8 cellular contexts compared by ENCODE assay signal in the genomic region with DNA sequence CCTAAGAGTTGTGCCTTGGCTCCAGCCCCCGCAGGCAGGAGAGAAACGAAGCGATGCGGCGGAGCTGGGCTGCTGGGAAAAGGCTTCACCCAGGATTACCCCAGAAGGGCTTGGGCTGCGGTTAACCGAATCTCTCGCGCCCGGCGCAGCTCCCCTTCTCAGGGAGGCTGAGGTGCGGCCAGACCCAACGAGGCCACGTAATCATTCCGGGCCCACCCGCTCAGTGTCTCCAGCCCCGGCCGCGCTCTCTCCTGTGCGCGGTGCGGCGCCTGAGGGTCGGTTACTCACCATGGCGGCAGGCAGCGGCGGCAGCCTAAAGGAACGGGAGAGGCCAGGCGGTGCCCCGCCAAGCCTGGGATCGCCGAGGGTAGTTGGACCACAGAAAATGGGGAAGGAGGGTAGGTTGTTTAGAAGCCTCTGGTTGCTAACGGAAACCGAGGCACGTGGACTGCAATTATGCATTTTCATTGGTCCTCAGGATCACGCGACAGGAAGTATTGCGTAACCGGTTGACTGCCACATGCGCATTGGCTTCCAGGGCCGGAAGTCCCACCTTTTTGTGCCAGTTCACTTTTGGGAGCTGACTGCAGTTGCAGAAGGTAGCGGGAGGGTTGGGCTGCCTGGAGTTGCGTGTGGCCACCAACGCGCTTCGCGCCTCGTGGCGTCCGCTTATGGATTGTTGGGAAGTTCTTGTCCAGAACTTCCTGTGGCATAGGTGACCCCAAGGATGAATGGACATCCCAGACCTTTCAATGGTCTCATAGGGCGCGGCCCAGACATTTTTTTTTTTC. TPM values are rescaled to one million over a fixed set of nuclear protein-coding genes. Genes with fewer than 3 reads are reported as not detected.
A peak's percentile ranks its signal among the peaks of the same experiment; 100 is the strongest.
DNase-seq lines count a peak whose midpoint lies in the region; ATAC-seq lines count a peak whose summit lies in the region.

A gene with protein sequence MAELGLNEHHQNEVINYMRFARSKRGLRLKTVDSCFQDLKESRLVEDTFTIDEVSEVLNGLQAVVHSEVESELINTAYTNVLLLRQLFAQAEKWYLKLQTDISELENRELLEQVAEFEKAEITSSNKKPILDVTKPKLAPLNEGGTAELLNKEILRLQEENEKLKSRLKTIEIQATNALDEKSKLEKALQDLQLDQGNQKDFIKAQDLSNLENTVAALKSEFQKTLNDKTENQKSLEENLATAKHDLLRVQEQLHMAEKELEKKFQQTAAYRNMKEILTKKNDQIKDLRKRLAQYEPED (minus strand): TSS at position 419 of the 791 bp plus-strand sequence. CDS start 128 bp downstream, at position 291.

- peak; percentile 94 for DNase-seq in AG08396 (ENCODE audit: low spot score)
- DNase-seq in NCI-H524 treated with DMSO at 0.1 percent for 48 hours (lab: John Stamatoyannopoulos, UW): peak; percentile 79
- DNase-seq in activated CD4-positive, alpha-beta T cell treated with anti-CD3 and anti-CD28 coated beads, Interleukin-2, amount 10 ng/mL, durations not matched to agents 24 days and 14 days: peak; percentile 96
- DNase-seq in dedifferentiated amniotic fluid mesenchymal stem cell (ENCODE audit: extremely low spot score): peak; percentile 99
- peak; percentile 98 for DNase-seq in left kidney (ENCODE audit: low read depth, low spot score)
- peak; percentile 69 to 79 for DNase-seq in stimulated activated CD4-positive, alpha-beta T cell treated with anti-CD3 and anti-CD28 coated beads, Interleukin-1b, Interleukin-23, amount 100 ng/mL, for 4 hours (ENCODE audit: low read depth in 2 of 2)

- peaks cover 10% of the 10 kb centered on the region for H3K9me3 Mint-ChIP-seq in activated CD4-positive, alpha-beta T cell treated with anti-CD3 and anti-CD28 coated beads, Interleukin-2, amount 10 ng/mL, durations not matched to agents 24 days and 14 days

- peaks cover 19% of the 10 kb centered on the region for H3K4me1 Mint-ChIP-seq in activated CD4-positive, alpha-beta T cell treated with anti-CD3 and anti-CD28 coated beads, Interleukin-2, amount 10 ng/mL, durations not matched to agents 24 days and 14 days

- intact Hi-C loops in activated CD4-positive, alpha-beta T cell treated with anti-CD3 and anti-CD28 coated beads, Interleukin-2, amount 10 ng/mL, durations not matched to agents 24 days and 14 days (cut with micrococcal nuclease): loop anchor here (1.0 to 5.0 kb wide), 4 partner anchors 19 to 80 kb away; a partner anchor contains a TSS

- peak within 1 kb of the TSS; percentile 86 for H3K27ac Mint-ChIP-seq in activated CD4-positive, alpha-beta T cell treated with anti-CD3 and anti-CD28 coated beads, Interleukin-2, amount 10 ng/mL, durations not matched to agents 24 days and 14 days

- peak; percentile 90 for ATAC-seq in GM19035 (IDR thresholded peaks at IDR 0.05; ENCODE audit: unreplicated experiment)
- peak; percentile 83 for ATAC-seq in HG03432 (IDR thresholded peaks at IDR 0.05; ENCODE audit: unreplicated experiment)

- peaks cover 52% of the 10 kb centered on the region for H3K27me3 Mint-ChIP-seq in activated CD4-positive, alpha-beta T cell treated with anti-CD3 and anti-CD28 coated beads, Interleukin-2, amount 10 ng/mL, durations not matched to agents 24 days and 14 days

- H3K36me3 Mint-ChIP-seq in activated CD4-positive, alpha-beta T cell treated with anti-CD3 and anti-CD28 coated beads, Interleukin-2, amount 10 ng/mL, durations not matched to agents 24 days and 14 days (ENCODE audit: low read depth): no peaks in the 10 kb centered on the region

- H3K4me3 Mint-ChIP-seq in activated CD4-positive, alpha-beta T cell treated with anti-CD3 and anti-CD28 coated beads, Interleukin-2, amount 10 ng/mL, durations not matched to agents 24 days and 14 days: peak within 1 kb of the TSS; percentile 94

RNA-seq across cellular contexts. Expression of the gene that starts here (rescaled TPM):
- 3.1 and 4.3 TPM in 2 replicates for total RNA-seq in activated CD4-positive, alpha-beta T cell treated with anti-CD3 and anti-CD28 coated beads, Interleukin-2, amount 10 ng/mL, durations not matched to agents 24 days and 14 days

Comparison
In these comparisons a context has a peak if more than half of its experiments do, and no peak if none do; other contexts are left out.
1. Peak in every context shown above with its lines: DNase-seq and ATAC-seq.